Comparison of ENCODE assay signal across 1 cellular context in genomic region chr9:128191406-128192046, GRCh38.
TF ChIP-seq lines count a peak whose summit lies in the region.

Gene CIZ1 (minus strand): TSS chr9:128191572. CDS start chr9:128190857, 715 bp downstream.

TF ChIP-seq in HepG2, 621 proteins besides CTCF, POLR2A, EP300 and RAD21 (continued from another document and continues in another):
- TF ChIP-seq ZNF646 (CRISPR knock-in tag; IDR thresholded peaks at IDR 0.05) (no peak), SP4 (CRISPR knock-in tag; IDR thresholded peaks at IDR 0.05) (peak; percentile 77), ETV5 (CRISPR knock-in tag; IDR thresholded peaks at IDR 0.05; ENCODE audit: borderline replicate concordance) (peak; percentile 79), HOXA5 (CRISPR knock-in tag; IDR thresholded peaks at IDR 0.05) (no peak; the same call in 1 of the 2 replicates), PLSCR1 (CRISPR knock-in tag; IDR thresholded peaks at IDR 0.05; ENCODE audit: borderline replicate concordance) (0 out of 2 replicates have a peak, but pooled peaks have one; percentile 31), POGZ (CRISPR knock-in tag; IDR thresholded peaks at IDR 0.05) (peak; percentile 47; the same call in 1 of the 2 replicates), ZNF451 (CRISPR knock-in tag; IDR thresholded peaks at IDR 0.05) (peak; percentile 79; the same call in 1 of the 2 replicates), FUBP1 (CRISPR knock-in tag; IDR thresholded peaks at IDR 0.05; ENCODE audit: borderline replicate concordance) (no peak), RFX3 (CRISPR knock-in tag; IDR thresholded peaks at IDR 0.05) (no peak), ZNF740 (CRISPR knock-in tag; IDR thresholded peaks at IDR 0.05) (no peak), ZNF589 (CRISPR knock-in tag; conservative IDR thresholded peaks at IDR 0.05) (no peak), TGIF2 (CRISPR knock-in tag; IDR thresholded peaks at IDR 0.05) (0 out of 2 replicates have a peak, but pooled peaks have one; percentile 22), POLR2G (IDR thresholded peaks at IDR 0.05; ENCODE audit: low read depth, low read length) (peak; percentile 87), ZNF609 (CRISPR knock-in tag; IDR thresholded peaks at IDR 0.05; ENCODE audit: borderline replicate concordance) (no peak; the same call in 1 of the 2 replicates), ZBTB7B (CRISPR knock-in tag; IDR thresholded peaks at IDR 0.05) (peak; percentile 96), ZNF761 (CRISPR knock-in tag; conservative IDR thresholded peaks at IDR 0.05) (peak; percentile 72; the same call in 1 of the 2 replicates), ARID3A (IDR thresholded peaks at IDR 0.05; ENCODE audit: low read depth, low read length) (no peak), RBM39 (IDR thresholded peaks at IDR 0.05; ENCODE audit: low read depth, low read length, poor library complexity, severe bottlenecking) (peak; percentile 91), SCMH1 (CRISPR knock-in tag; IDR thresholded peaks at IDR 0.05; ENCODE audit: borderline replicate concordance) (no peak), ZNF280D (CRISPR knock-in tag; IDR thresholded peaks at IDR 0.05) (no peak), ZNF256 (CRISPR knock-in tag; conservative IDR thresholded peaks at IDR 0.05) (no peak), ZBTB49 (CRISPR knock-in tag; IDR thresholded peaks at IDR 0.05; ENCODE audit: borderline replicate concordance) (no peak), DBP (CRISPR knock-in tag; IDR thresholded peaks at IDR 0.05; ENCODE audit: not compliant biosample characterization) (no peak), HNRNPH1 (optimal IDR thresholded peaks at IDR 0.05; ENCODE audit: low read depth, low read length) (no peak), IRX3 (CRISPR knock-in tag; IDR thresholded peaks at IDR 0.05; ENCODE audit: borderline replicate concordance, low read depth) (no peak)
